1 cellular context compared by ENCODE assay signal in genomic region chr14:61765225-61765943, GRCh38.
TF ChIP-seq lines count a peak whose summit lies in the region.

No MANE protein-coding gene starts in this region.

TF ChIP-seq in WTC11, 78 proteins besides CTCF, POLR2A, EP300 and RAD21 (continued from another document):
- TF ChIP-seq AR (CRISPR knock-in tag; IDR thresholded peaks at IDR 0.05), result no peak
TF ChIP-seq in WTC11: peak in this region for 0.
